ENCODE assay signal across 27 cellular contexts in the genomic region with DNA sequence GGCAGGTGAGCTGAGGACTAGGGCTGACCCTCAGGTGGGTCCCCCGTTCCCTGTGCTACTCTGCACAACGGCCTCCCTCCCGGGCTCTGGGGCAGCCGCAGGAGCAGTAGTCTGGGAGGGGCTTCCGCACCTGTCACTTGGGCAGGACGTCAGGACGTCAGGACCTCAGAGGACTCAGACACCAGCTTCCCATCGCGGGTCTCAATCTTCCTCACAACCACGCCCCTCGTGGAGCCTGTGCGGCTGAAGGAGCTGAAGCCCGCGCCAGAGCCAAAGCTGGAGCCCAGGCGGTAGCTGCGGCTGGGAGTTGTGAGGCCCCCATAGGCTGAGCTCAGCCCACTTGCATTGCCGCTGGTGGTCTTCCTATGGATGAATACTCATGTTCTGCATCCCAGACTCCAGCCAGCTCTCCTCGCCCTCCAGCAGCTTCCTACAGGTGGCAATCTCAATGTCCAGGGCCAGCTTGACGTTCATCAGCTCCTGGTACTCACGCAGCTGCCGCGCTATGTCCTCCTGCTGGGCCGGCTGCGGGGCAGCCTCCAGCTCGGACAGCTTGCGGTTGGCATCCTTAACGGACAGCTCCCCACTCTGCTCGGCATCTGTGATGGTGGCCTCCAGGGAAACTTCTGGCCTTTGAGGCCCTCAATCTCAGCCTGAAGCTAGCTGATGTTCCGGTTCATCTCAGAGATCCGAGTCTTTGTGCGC.
"Had no signal": no experiment of that assay in that cellular context is flagged by ENCODE, and none has a peak within 500 bp of the region (broad histone marks: within the 10 kb centered on the region; RNA-seq: fewer than 3 reads in every experiment).

No MANE protein-coding gene starts in this region.

- H3K4me3 ChIP-seq: coronary artery, esophagus squamous epithelium, lung, right lobe of liver, suprapubic skin, thyroid gland had no signal

- H3K36me3 Mint-ChIP-seq: immature natural killer cell; memory B cell; natural killer cell treated with Interleukin-12 subunit alpha and Interleukin-12 subunit beta and Interleukin-15 and Interleukin-18, amount 100 ng/mL, for 72 hours had no signal

- H3K9me3 Mint-ChIP-seq: memory B cell; stimulated activated naive CD8-positive, alpha-beta T cell treated with anti-CD3 and anti-CD28 coated beads, Interleukin-15, amount 100 ng/mL, for 72 hours had no signal

- H3K27me3 Mint-ChIP-seq: effector memory CD8-positive, alpha-beta T cell; natural killer cell treated with Interleukin-12 subunit alpha and Interleukin-12 subunit beta and Interleukin-15 and Interleukin-18, amount 100 ng/mL, for 72 hours; progenitor cell of endocrine pancreas had no signal

- H3K9ac ChIP-seq: parathyroid adenoma had no signal

- H3K4me1 ChIP-seq: esophagus squamous epithelium, parathyroid adenoma, right lobe of liver, suprapubic skin, thyroid gland had no signal

- H3K27me3 ChIP-seq: esophagus squamous epithelium, right lobe of liver, suprapubic skin, thyroid gland had no signal

- H3K4me3 Mint-ChIP-seq: effector memory CD8-positive, alpha-beta T cell; immature natural killer cell; memory B cell; natural killer cell treated with Interleukin-12 subunit alpha and Interleukin-12 subunit beta and Interleukin-15 and Interleukin-18, amount 100 ng/mL, for 72 hours; neural crest cell; stimulated activated naive CD8-positive, alpha-beta T cell treated with anti-CD3 and anti-CD28 coated beads, Interleukin-15, amount 100 ng/mL, for 72 hours had no signal

- H3K4me1 Mint-ChIP-seq: immature natural killer cell; memory B cell; stimulated activated naive CD8-positive, alpha-beta T cell treated with anti-CD3 and anti-CD28 coated beads, Interleukin-15, amount 100 ng/mL, for 72 hours had no signal

- H3K36me3 ChIP-seq: esophagus squamous epithelium, right lobe of liver, suprapubic skin, thyroid gland had no signal

- H3K27ac Mint-ChIP-seq: effector memory CD8-positive, alpha-beta T cell; immature natural killer cell; memory B cell; natural killer cell treated with Interleukin-12 subunit alpha and Interleukin-12 subunit beta and Interleukin-15 and Interleukin-18, amount 100 ng/mL, for 72 hours; progenitor cell of endocrine pancreas; stimulated activated naive CD8-positive, alpha-beta T cell treated with anti-CD3 and anti-CD28 coated beads, Interleukin-15, amount 100 ng/mL, for 72 hours had no signal

- H2AFZ ChIP-seq: parathyroid adenoma had no signal

- H3K27ac ChIP-seq: coronary artery, esophagus squamous epithelium, parathyroid adenoma, right lobe of liver, suprapubic skin, thyroid gland had no signal

- H3K9me3 ChIP-seq: esophagus squamous epithelium, right lobe of liver, suprapubic skin, thyroid gland had no signal

- DNase-seq: dermis blood vessel endothelial cell; effector memory CD8-positive, alpha-beta T cell; erythroblast; esophagus squamous epithelium; foreskin melanocyte; glutamatergic neuron; hypothalamus; immature natural killer cell; islet precursor cell; right lobe of liver; small intestine; stimulated activated CD4-positive, alpha-beta T cell treated with anti-CD3 and anti-CD28 coated beads, Interleukin-12 subunit alpha, Interleukin-12 subunit beta, amount 100 ng/mL, for 4 hours; stimulated activated CD4-positive, alpha-beta T cell treated with anti-CD3 and anti-CD28 coated beads, Interleukin-1b, Interleukin-23, amount 100 ng/mL, for 48 hours; stimulated activated CD4-positive, alpha-beta T cell treated with anti-CD3 and anti-CD28 coated beads, Interleukin-4, amount 100 ng/mL, for 1 hour; stimulated activated CD8-positive, alpha-beta memory T cell treated with anti-CD3 and anti-CD28 coated beads, Interleukin-4, amount 100 ng/mL, for 48 hours; stimulated activated naive CD4-positive, alpha-beta T cell; stimulated activated naive CD8-positive, alpha-beta T cell treated with anti-CD3 and anti-CD28 coated beads, Interleukin-15, amount 100 ng/mL, for 72 hours; thyroid gland; trophoblast cell had no signal
